29 cellular contexts compared by ENCODE assay signal in the genomic region with DNA sequence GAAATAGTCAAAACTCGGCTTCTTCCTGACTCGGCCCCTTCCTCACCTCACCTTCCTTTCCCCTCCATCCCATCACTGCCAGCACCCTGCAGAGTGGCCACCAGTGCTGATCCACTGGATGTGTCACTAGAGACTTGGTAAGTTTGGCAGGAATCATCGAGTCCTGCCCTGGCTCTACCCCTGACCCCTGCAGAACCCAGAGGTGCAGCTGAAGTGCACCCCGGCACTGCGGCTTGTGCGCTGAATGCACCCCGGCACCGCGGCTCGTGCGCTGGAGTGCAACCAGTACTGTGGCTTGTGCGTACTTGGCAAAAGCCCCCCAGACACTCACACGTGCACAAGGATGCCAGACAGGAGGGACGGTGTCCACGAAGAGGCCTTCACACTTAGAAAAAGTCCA.
"Had no signal": no experiment of that assay in that cellular context is flagged by ENCODE, and none has a peak within 500 bp of the region (broad histone marks: within the 10 kb centered on the region; RNA-seq: fewer than 3 reads in every experiment).

No MANE protein-coding gene starts in this region.

- H3K9me3 ChIP-seq: left ventricle myocardium inferior, lower lobe of right lung, pancreas, prostate gland, suprapubic skin, thoracic aorta, tibial artery, upper lobe of right lung had no signal

- H3K4me1 Mint-ChIP-seq: mesothelial cell of epicardium, natural killer cell, nephron progenitor cell had no signal

- H3K27ac Mint-ChIP-seq: mesothelial cell of epicardium; naive B cell; natural killer cell; nephron progenitor cell; neural progenitor cell; stimulated activated effector memory CD8-positive, alpha-beta T cell treated with anti-CD3 and anti-CD28 coated beads, Interleukin-12 subunit alpha, Interleukin-12 subunit beta, amount 100 ng/mL, for 72 hours; stimulated activated naive CD8-positive, alpha-beta T cell treated with anti-CD3 and anti-CD28 coated beads, Interleukin-15, Interleukin-2, amounts not matched to agents 100 ng/mL and 50 ng/mL, for 24 hours had no signal

- H3K4me3 Mint-ChIP-seq: mesothelial cell of epicardium; naive B cell; natural killer cell; nephron progenitor cell; neural progenitor cell; stimulated activated effector memory CD8-positive, alpha-beta T cell treated with anti-CD3 and anti-CD28 coated beads, Interleukin-12 subunit alpha, Interleukin-12 subunit beta, amount 100 ng/mL, for 72 hours; stimulated activated naive CD8-positive, alpha-beta T cell treated with anti-CD3 and anti-CD28 coated beads, Interleukin-15, Interleukin-2, amounts not matched to agents 100 ng/mL and 50 ng/mL, for 24 hours had no signal

- H3K36me3 Mint-ChIP-seq: mesothelial cell of epicardium; naive B cell; natural killer cell; neural progenitor cell; stimulated activated effector memory CD8-positive, alpha-beta T cell treated with anti-CD3 and anti-CD28 coated beads, Interleukin-12 subunit alpha, Interleukin-12 subunit beta, amount 100 ng/mL, for 72 hours had no signal

- ATAC-seq: heart right ventricle; lower lobe of right lung; natural killer cell; pancreas; right cardiac atrium; sciatic nerve; stimulated activated effector memory CD8-positive, alpha-beta T cell treated with anti-CD3 and anti-CD28 coated beads, Interleukin-12 subunit alpha, Interleukin-12 subunit beta, amount 100 ng/mL, for 72 hours; upper lobe of right lung had no signal

- H3K27ac ChIP-seq: heart right ventricle, hepatocyte, left ventricle myocardium inferior, lower lobe of right lung, neural progenitor cell, pancreas, prostate gland, skin epidermis, suprapubic skin, thoracic aorta, tibial artery, upper lobe of right lung had no signal

- H3K36me3 ChIP-seq: heart right ventricle, left ventricle myocardium inferior, lower lobe of right lung, neural progenitor cell, pancreas, prostate gland, suprapubic skin, thoracic aorta, tibial artery, upper lobe of right lung had no signal

- H3K4me2 ChIP-seq: hepatocyte, neural progenitor cell had no signal

- H3K9ac ChIP-seq: neural progenitor cell had no signal

- H2AFZ ChIP-seq: hepatocyte, neural progenitor cell had no signal

- H3K27me3 Mint-ChIP-seq: naive B cell; stimulated activated naive CD8-positive, alpha-beta T cell treated with anti-CD3 and anti-CD28 coated beads, Interleukin-15, Interleukin-2, amounts not matched to agents 100 ng/mL and 50 ng/mL, for 24 hours had no signal

- H3K9me3 Mint-ChIP-seq: mesothelial cell of epicardium; naive B cell; natural killer cell; neural progenitor cell; stimulated activated effector memory CD8-positive, alpha-beta T cell treated with anti-CD3 and anti-CD28 coated beads, Interleukin-12 subunit alpha, Interleukin-12 subunit beta, amount 100 ng/mL, for 72 hours; stimulated activated naive CD8-positive, alpha-beta T cell treated with anti-CD3 and anti-CD28 coated beads, Interleukin-15, Interleukin-2, amounts not matched to agents 100 ng/mL and 50 ng/mL, for 24 hours had no signal

- H3K27me3 ChIP-seq: heart right ventricle, hepatocyte, neural progenitor cell, pancreas, suprapubic skin, tibial artery, upper lobe of right lung had no signal

- DNase-seq: heart right ventricle; islet precursor cell; left ventricle myocardium inferior; lower lobe of right lung; mammary epithelial cell; mesendoderm; naive B cell; natural killer cell; pancreas; posterior cingulate gyrus; retina; right cardiac atrium; stimulated activated CD4-positive, alpha-beta T cell treated with anti-CD3 and anti-CD28 coated beads, Interleukin-12 subunit alpha, Interleukin-12 subunit beta, amount 100 ng/mL, for 4 hours; stimulated activated CD4-positive, alpha-beta T cell treated with anti-CD3 and anti-CD28 coated beads, Interleukin-15, amount 100 ng/mL, for 24 hours; stimulated activated CD4-positive, alpha-beta T cell treated with anti-CD3 and anti-CD28 coated beads, Interleukin-4, amount 100 ng/mL, for 24 hours; stimulated activated naive CD4-positive, alpha-beta T cell; tibial artery; upper lobe of right lung had no signal

- H3K4me3 ChIP-seq: heart right ventricle, hepatocyte, left ventricle myocardium inferior, lower lobe of right lung, neural progenitor cell, pancreas, prostate gland, skin epidermis, suprapubic skin, thoracic aorta, tibial artery, upper lobe of right lung had no signal

- H3K4me1 ChIP-seq: pancreas, prostate gland, tibial artery, upper lobe of right lung had no signal
